ENCODE assay signal across 14 cellular contexts in genomic region chr3:8712045-8712870, GRCh38. TPM values are rescaled to one million over a fixed set of nuclear protein-coding genes. Genes with fewer than 3 reads are reported as not detected.
DNase-seq lines count a peak whose midpoint lies in the region; ATAC-seq and TF ChIP-seq lines count a peak whose summit lies in the region.
"Had no signal": no experiment of that assay in that cellular context is flagged by ENCODE, and none has a peak within 500 bp of the region (broad histone marks: within the 10 kb centered on the region; RNA-seq: fewer than 3 reads in every experiment).

No MANE protein-coding gene starts in this region.

- peaks cover 9% of the 10 kb centered on the region for H3K36me3 Mint-ChIP-seq in glutamatergic neuron (ENCODE audit: unreplicated experiment)
- no peaks in the 10 kb centered on the region for H3K36me3 Mint-ChIP-seq in activated T-helper 17 cell treated with anti-CD3 and anti-CD28 coated beads, Interleukin-2, amount 50 U/mL, for 72 hours (ENCODE audit: low read depth)
- H3K36me3 Mint-ChIP-seq in CD8-positive, alpha-beta memory T cell: no peaks in the 10 kb centered on the region

- H3K9ac ChIP-seq in Karpas-422 (ENCODE audit: low read length): no peak overlapping the region

- ATAC-seq in activated T-helper 17 cell treated with anti-CD3 and anti-CD28 coated beads, Interleukin-2, amount 50 U/mL, for 72 hours (replicated peaks): no peak
- ATAC-seq in HG02759 (IDR thresholded peaks at IDR 0.05; ENCODE audit: unreplicated experiment): no peak
- ATAC-seq in HG03565 (IDR thresholded peaks at IDR 0.05; ENCODE audit: unreplicated experiment): no peak
- ATAC-seq: HCT116, sciatic nerve had no signal

- peak overlapping the region; percentile 72 for H3K27ac Mint-ChIP-seq in glutamatergic neuron (ENCODE audit: unreplicated experiment)
- no peak overlapping the region for H3K27ac Mint-ChIP-seq in activated T-helper 17 cell treated with anti-CD3 and anti-CD28 coated beads, Interleukin-2, amount 50 U/mL, for 72 hours
- H3K27ac Mint-ChIP-seq in CD8-positive, alpha-beta memory T cell: no peak overlapping the region

- H3K4me3 ChIP-seq in BJ (ENCODE audit: low read depth, low read length) (no peak overlapping the region), Karpas-422 (ENCODE audit: low read length) (no peak overlapping the region)
- H3K4me3 ChIP-seq in CD8-positive, alpha-beta memory T cell (ENCODE audit: low read length): no peak overlapping the region

- no peaks in the 10 kb centered on the region for H3K36me3 ChIP-seq in BJ (ENCODE audit: control insufficient read depth, insufficient read depth, low read length)
- H3K36me3 ChIP-seq in Karpas-422 (ENCODE audit: insufficient read depth, low read length): no peaks in the 10 kb centered on the region
- no peaks in the 10 kb centered on the region for H3K36me3 ChIP-seq in CD8-positive, alpha-beta memory T cell (ENCODE audit: insufficient read depth, low read length)

- H3K4me1 ChIP-seq in Karpas-422 (ENCODE audit: low read length): peaks cover 12% of the 10 kb centered on the region
- no peaks in the 10 kb centered on the region for H3K4me1 ChIP-seq in CD8-positive, alpha-beta memory T cell (ENCODE audit: insufficient read depth, low read length)

- H3K27ac ChIP-seq in Karpas-422 (ENCODE audit: low read length): no peak overlapping the region
- H3K27ac ChIP-seq in CD8-positive, alpha-beta memory T cell (ENCODE audit: low read depth, low read length): no peak overlapping the region

- H3K9me2 ChIP-seq in Karpas-422 (replicated peaks; ENCODE audit: insufficient read depth, low read length): no peaks in the 10 kb centered on the region

- no peaks in the 10 kb centered on the region for H3K27me3 ChIP-seq in BJ (ENCODE audit: control insufficient read depth, insufficient read depth, low read length)
- H3K27me3 ChIP-seq in Karpas-422 (ENCODE audit: low read length): no peaks in the 10 kb centered on the region
- H3K27me3 ChIP-seq in CD8-positive, alpha-beta memory T cell (ENCODE audit: insufficient read depth, low read length, poor library complexity, severe bottlenecking): no peaks in the 10 kb centered on the region

- no peaks in the 10 kb centered on the region for H3K9me3 ChIP-seq in Karpas-422 (ENCODE audit: low read length)
- no peaks in the 10 kb centered on the region for H3K9me3 ChIP-seq in CD8-positive, alpha-beta memory T cell (ENCODE audit: low read length)

- peaks cover 7% of the 10 kb centered on the region for H3K27me3 Mint-ChIP-seq in glutamatergic neuron (ENCODE audit: unreplicated experiment)
- H3K27me3 Mint-ChIP-seq in activated T-helper 17 cell treated with anti-CD3 and anti-CD28 coated beads, Interleukin-2, amount 50 U/mL, for 72 hours: peaks cover 13% of the 10 kb centered on the region
- H3K27me3 Mint-ChIP-seq in CD8-positive, alpha-beta memory T cell: peaks cover 5 to 11% of the 10 kb centered on the region in 2 donors

- peaks cover 37% of the 10 kb centered on the region for H3K4me1 Mint-ChIP-seq in glutamatergic neuron (ENCODE audit: low read depth, unreplicated experiment)
- H3K4me1 Mint-ChIP-seq in activated T-helper 17 cell treated with anti-CD3 and anti-CD28 coated beads, Interleukin-2, amount 50 U/mL, for 72 hours: no peaks in the 10 kb centered on the region
- no peaks in the 10 kb centered on the region for H3K4me1 Mint-ChIP-seq in CD8-positive, alpha-beta memory T cell

- H3K4me2 ChIP-seq in Karpas-422 (ENCODE audit: low read depth, low read length, poor library complexity, severe bottlenecking): no peak overlapping the region

- CTCF ChIA-PET in BJ (lab: Yijun Ruan, JAX): interaction anchor here (0.5 to 1.9 kb wide), 5 partner anchors 8 to 113 kb away, joined by 3 to 8 read pairs (median 3); no protein-coding TSS in a partner anchor
- CTCF ChIA-PET in CD8-positive, alpha-beta memory T cell (lab: Charles Lee): no interaction called here

- POLR2A ChIA-PET in BJ (lab: Charles Lee): interaction anchor here (0.5 to 0.7 kb wide), 8 partner anchors 15 to 685 kb away, joined by 3 to 5 read pairs (median 4); no protein-coding TSS in a partner anchor
- POLR2A ChIA-PET in CD8-positive, alpha-beta memory T cell (lab: Charles Lee): no interaction called here

- H3K79me2 ChIP-seq in Karpas-422 (ENCODE audit: low read length): no peaks in the 10 kb centered on the region

- 0 out of 2 replicates have a peak, but pooled peaks cover 6% of the 10 kb centered on the region for H4K20me1 ChIP-seq in Karpas-422 (ENCODE audit: insufficient read depth, low read depth, low read length)

- peak; percentile 57 for DNase-seq in BJ (ENCODE audit: low read depth)
- peak; percentile 23 for DNase-seq in Karpas-422
- DNase-seq in T1000 (lab: John Stamatoyannopoulos, UW): peak; percentile 17
- DNase-seq in glutamatergic neuron: no peak
- no peak for DNase-seq in CD8-positive, alpha-beta memory T cell
- DNase-seq: Calu3, NCI-H2107 had no signal

- H2AFZ ChIP-seq in Karpas-422 (ENCODE audit: low read length): no peak overlapping the region

- peaks cover 16% of the 10 kb centered on the region for H3K9me3 Mint-ChIP-seq in glutamatergic neuron (ENCODE audit: unreplicated experiment)
- H3K9me3 Mint-ChIP-seq in activated T-helper 17 cell treated with anti-CD3 and anti-CD28 coated beads, Interleukin-2, amount 50 U/mL, for 72 hours: no peaks in the 10 kb centered on the region
- H3K9me3 Mint-ChIP-seq in CD8-positive, alpha-beta memory T cell: peaks cover 0 to 6% (median 0%) of the 10 kb centered on the region in 5 donors

- no peak for TF ChIP-seq CTCF in BJ (IDR thresholded peaks at IDR 0.05; ENCODE audit: insufficient read depth, low read depth, low read length)
- no peak for TF ChIP-seq CTCF in glutamatergic neuron (IDR thresholded peaks at IDR 0.05; ENCODE audit: partially characterized antibody, unreplicated experiment)

- H3K4me3 Mint-ChIP-seq in glutamatergic neuron (ENCODE audit: unreplicated experiment): no peak overlapping the region
- H3K4me3 Mint-ChIP-seq in activated T-helper 17 cell treated with anti-CD3 and anti-CD28 coated beads, Interleukin-2, amount 50 U/mL, for 72 hours: no peak overlapping the region
- no peak overlapping the region for H3K4me3 Mint-ChIP-seq in CD8-positive, alpha-beta memory T cell

RNA-seq across cellular contexts. Expression of gene CAV3, which starts 21.3 kb away (rescaled TPM):
- polyA plus RNA-seq in BJ (2011; rRNA removed): 0.05 TPM in 1 of 2 replicates, not detected in the other
- not detected in 2 replicates for polyA minus RNA-seq in BJ (2011; rRNA and poly(A)+ RNA removed)
- total RNA-seq in Karpas-422 (2014; rRNA removed; shearing (Covaris generic); ENCODE audit: low replicate concordance): not detected in 2 replicates
- total RNA-seq in glutamatergic neuron (ENCODE audit: unreplicated experiment): 0.29 TPM
- total RNA-seq in activated T-helper 17 cell treated with anti-CD3 and anti-CD28 coated beads, Interleukin-2, amount 50 U/mL, for 72 hours: not detected
- not detected for total RNA-seq in CD8-positive, alpha-beta memory T cell
- polyA plus RNA-seq in CD8-positive, alpha-beta memory T cell: not detected
- total RNA-seq: Calu3, glomerular endothelial cell, lung microvascular endothelial cell, sciatic nerve had no signal

RNA-seq across cellular contexts. Expression of gene OXTR, which starts 57.2 kb away (rescaled TPM):
- polyA plus RNA-seq in BJ (2011; rRNA removed): 168 and 195 TPM in 2 replicates
- polyA minus RNA-seq in BJ (2011; rRNA and poly(A)+ RNA removed): 223 and 231 TPM in 2 replicates
- 4.1 and 9.9 TPM in 2 replicates for total RNA-seq in Karpas-422 (2014; rRNA removed; shearing (Covaris generic); ENCODE audit: low replicate concordance)
- total RNA-seq in glutamatergic neuron (ENCODE audit: unreplicated experiment): 4.0 TPM
- 1 to 10 TPM; 2.1 to 3.6 TPM for total RNA-seq in activated T-helper 17 cell treated with anti-CD3 and anti-CD28 coated beads, Interleukin-2, amount 50 U/mL, for 72 hours
- total RNA-seq in CD8-positive, alpha-beta memory T cell: 1 to 10 TPM in 1 of 2 experiments, under 1 TPM in 1; 0.50 to 1.4 TPM
- polyA plus RNA-seq in CD8-positive, alpha-beta memory T cell: 0.05 TPM

Comparison
In these comparisons a context has a peak if more than half of its experiments do, and no peak if none do; other contexts are left out.
1. DNase-seq: peak in BJ (single experiment), Karpas-422 (single experiment) and T1000 (single experiment); none in glutamatergic neuron (single experiment) and CD8-positive, alpha-beta memory T cell (0 of 5).